In genomic region chr12:63018273-63018672, GRCh38 we compare ENCODE assay signal across 17 cellular contexts.
A peak's percentile ranks its signal among the peaks of the same experiment; 100 is the strongest.
DNase-seq lines count a peak whose midpoint lies in the region; ATAC-seq, FAIRE-seq and TF ChIP-seq lines count a peak whose summit lies in the region.
"Had no signal": no experiment of that assay in that cellular context is flagged by ENCODE, and none has a peak within 500 bp of the region (broad histone marks: within the 10 kb centered on the region; RNA-seq: fewer than 3 reads in every experiment).

No MANE protein-coding gene starts in this region.

- no peak overlapping the region for H3K4me3 Mint-ChIP-seq in GM23338
- H3K4me3 Mint-ChIP-seq: CD8-positive, alpha-beta T cell; H9 had no signal

- H3K4me1 Mint-ChIP-seq in GM23338 = peaks cover 41% of the 10 kb centered on the region

- H3K9me3 Mint-ChIP-seq in GM23338 = no peaks in the 10 kb centered on the region
- H3K9me3 Mint-ChIP-seq: CD8-positive, alpha-beta T cell; H9 had no signal

- H2AFZ ChIP-seq in GM23338 (peak overlapping the region; percentile 19; the same call in 1 of the 2 replicates), osteoblast (ENCODE audit: low read length) (peak overlapping the region; percentile 58)

- no peaks in the 10 kb centered on the region for H3F3A ChIP-seq in GM23338 (replicated peaks; ENCODE audit: low read depth)

- DNase-seq in GM23338 (ENCODE audit: low spot score) (no peak), NCI-H69 (lab: John Stamatoyannopoulos, UW) (peak; percentile 43), foreskin keratinocyte (peak in 1 of 2 donors; percentile 6), osteoblast (ENCODE audit: insufficient read length, low spot score, missing footprints) (no peak), activated gamma-delta T cell (lab: John Stamatoyannopoulos, UW) (no peak), kidney (no peak), kidney glomerular epithelial cell (lab: John Stamatoyannopoulos, UW) (no peak)
- DNase-seq: CD8-positive, alpha-beta T cell; DND-41; H9; NCI-H1092 treated with DMSO at 0.1 percent for 48 hours; NCI-H510A treated with DMSO at 0.1 percent for 48 hours; SHP77 had no signal

- no peaks in the 10 kb centered on the region for H3K27me3 Mint-ChIP-seq in GM23338 (ENCODE audit: insufficient read depth, low read depth, poor library complexity)

- no peak overlapping the region for H3K4me2 ChIP-seq in GM23338
- peak overlapping the region; percentile 20 for H3K4me2 ChIP-seq in osteoblast (ENCODE audit: insufficient read depth, low read length)
- H3K4me2 ChIP-seq: BLaER1 treated with 17β-estradiol and CSF1 and Interleukin-3, amounts not matched to agents 10 nM and 100 nM had no signal

- H3K9me3 ChIP-seq in osteoblast (ENCODE audit: low read depth, low read length) = no peaks in the 10 kb centered on the region
- no peaks in the 10 kb centered on the region for H3K9me3 ChIP-seq in kidney (ENCODE audit: control insufficient read depth in 1 of 2, low read length in 2 of 2)
- H3K9me3 ChIP-seq: BLaER1 treated with 17β-estradiol and CSF1 and Interleukin-3, amounts not matched to agents 10 nM and 100 nM had no signal

- no peaks in the 10 kb centered on the region for H3K79me2 ChIP-seq in GM23338 (replicated peaks; ENCODE audit: insufficient read depth)
- H3K79me2 ChIP-seq in osteoblast (ENCODE audit: insufficient read depth, low read length) = no peaks in the 10 kb centered on the region

- no peaks in the 10 kb centered on the region for H3K9me2 ChIP-seq in GM23338 (ENCODE audit: insufficient read depth)

- H3K27me3 ChIP-seq in GM23338 (ENCODE audit: insufficient read depth) (no peaks in the 10 kb centered on the region), foreskin keratinocyte (peaks cover 6% of the 10 kb centered on the region), osteoblast (ENCODE audit: insufficient read depth, low read length) (no peaks in the 10 kb centered on the region)
- H3K27me3 ChIP-seq: BLaER1 treated with 17β-estradiol and CSF1 and Interleukin-3, amounts not matched to agents 10 nM and 100 nM had no signal

- ATAC-seq in GM23338 (no peak), foreskin keratinocyte (peak; percentile 44)
- ATAC-seq: CD8-positive, alpha-beta T cell had no signal

- TF ChIP-seq CTCF in GM23338 (conservative IDR thresholded peaks at IDR 0.05; ENCODE audit: low read depth in 2 of 2) (no peak), foreskin keratinocyte (conservative IDR thresholded peaks at IDR 0.05) (no peak), osteoblast (IDR thresholded peaks at IDR 0.05; ENCODE audit: extremely low read depth, low read depth, low read length) (no peak), kidney (IDR thresholded peaks at IDR 0.05; ENCODE audit: borderline replicate concordance, extremely low read depth, insufficient read depth) (no peak)

- no peak overlapping the region; the same call in 1 of the 2 replicates for H3K27ac Mint-ChIP-seq in GM23338
- H3K27ac Mint-ChIP-seq: CD8-positive, alpha-beta T cell; H9 had no signal

- H3K36me3 Mint-ChIP-seq in GM23338 (ENCODE audit: low read depth) = no peaks in the 10 kb centered on the region
- H3K36me3 Mint-ChIP-seq: CD8-positive, alpha-beta T cell had no signal

- H3K27ac ChIP-seq in GM23338 (ENCODE audit: low read depth) (no peak overlapping the region), foreskin keratinocyte (no peak overlapping the region), osteoblast (ENCODE audit: low read depth, low read length) (no peak overlapping the region), kidney (ENCODE audit: low read depth in 2 of 2, low read length in 2 of 2) (no peak overlapping the region)
- H3K27ac ChIP-seq: BLaER1 treated with 17β-estradiol and CSF1 and Interleukin-3, amounts not matched to agents 10 nM and 100 nM; HL-60; SK-N-MC had no signal

- intact Hi-C loops in kidney (cut with DNase I) = no loop called here

- H4K20me1 ChIP-seq in GM23338 (replicated peaks; ENCODE audit: insufficient read depth) (no peaks in the 10 kb centered on the region), osteoblast (ENCODE audit: insufficient read depth, low read length) (no peaks in the 10 kb centered on the region)
- H4K20me1 ChIP-seq: BLaER1 treated with 17β-estradiol and CSF1 and Interleukin-3, amounts not matched to agents 10 nM and 100 nM had no signal

- H3K4me1 ChIP-seq in GM23338 (ENCODE audit: insufficient read depth) (peaks cover 37% of the 10 kb centered on the region), foreskin keratinocyte (no peaks in the 10 kb centered on the region), osteoblast (ENCODE audit: insufficient read depth, low read length) (peaks cover 3% of the 10 kb centered on the region), kidney (ENCODE audit: control insufficient read depth in 1 of 2, insufficient read depth in 1 of 2, low read depth in 1 of 2, low read length in 2 of 2) (no peaks in the 10 kb centered on the region)

- FAIRE-seq in kidney (lab: Jason Lieb, UNC) = no peak
- FAIRE-seq: HTR-8/SVneo had no signal

- H3K9ac ChIP-seq in kidney (ENCODE audit: low read length in 2 of 2) = no peak overlapping the region
- H3K9ac ChIP-seq: BLaER1 treated with 17β-estradiol and CSF1 and Interleukin-3, amounts not matched to agents 10 nM and 100 nM had no signal

- H3K4me3 ChIP-seq in GM23338 (no peak overlapping the region), osteoblast (ENCODE audit: insufficient read depth, low read length) (no peak overlapping the region), kidney (ENCODE audit: low read length in 2 of 2) (no peak overlapping the region)
- H3K4me3 ChIP-seq: BLaER1 treated with 17β-estradiol and CSF1 and Interleukin-3, amounts not matched to agents 10 nM and 100 nM; SK-N-MC had no signal

- H3K36me3 ChIP-seq in GM23338 (ENCODE audit: insufficient read depth) = no peaks in the 10 kb centered on the region
- no peaks in the 10 kb centered on the region for H3K36me3 ChIP-seq in osteoblast (ENCODE audit: insufficient read depth, low read length)
- no peaks in the 10 kb centered on the region for H3K36me3 ChIP-seq in kidney (ENCODE audit: control insufficient read depth in 1 of 2, insufficient read depth in 2 of 2, low read length in 2 of 2)
- H3K36me3 ChIP-seq: BLaER1 treated with 17β-estradiol and CSF1 and Interleukin-3, amounts not matched to agents 10 nM and 100 nM had no signal

TF ChIP-seq in GM23338, 12 proteins besides CTCF, POLR2A, EP300 and RAD21:
- no peak for TF ChIP-seq ZNF114 (CRISPR knock-in tag; IDR thresholded peaks at IDR 0.05)
